19 cellular contexts compared by ENCODE assay signal in the genomic region with DNA sequence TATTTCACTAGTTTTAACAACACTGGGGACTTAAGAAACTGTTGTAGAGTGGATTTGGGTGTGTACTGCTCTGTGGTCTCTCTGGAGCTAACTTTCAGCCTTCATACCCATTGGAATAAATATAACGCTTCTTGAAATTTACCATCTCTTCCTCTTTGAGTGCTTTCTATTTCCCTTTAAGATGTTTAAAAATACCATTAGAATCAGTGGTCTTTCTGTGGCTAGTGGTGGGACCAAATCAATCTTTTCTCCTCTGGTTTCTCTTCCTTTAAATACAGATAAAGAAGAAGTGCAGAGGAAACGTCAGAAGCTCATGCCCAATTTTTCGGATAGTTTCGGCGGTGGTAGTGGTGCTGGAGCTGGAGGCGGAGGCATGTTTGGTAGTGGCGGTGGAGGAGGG.
DNase-seq lines count a peak whose midpoint lies in the region; ATAC-seq and TF ChIP-seq lines count a peak whose summit lies in the region.
"Had no signal": no experiment of that assay in that cellular context is flagged by ENCODE, and none has a peak within 500 bp of the region (broad histone marks: within the 10 kb centered on the region; RNA-seq: fewer than 3 reads in every experiment).

No MANE protein-coding gene starts in this region.

- peaks cover 0 to 4% (median 2%) of the 10 kb centered on the region in 7 donors for H3K9me3 Mint-ChIP-seq in CD14-positive monocyte
- H3K9me3 Mint-ChIP-seq in CD8-positive, alpha-beta T cell, result peaks cover 3% of the 10 kb centered on the region
- H3K9me3 Mint-ChIP-seq in dendritic cell treated with granulocyte-macrophage colony-stimulating factor and Interleukin-4, amounts not matched to agents 40 ng/mL and 50 ng/mL, for 4 days, result no peaks in the 10 kb centered on the region

- no peak for TF ChIP-seq CTCF in CD14-positive monocyte (IDR thresholded peaks at IDR 0.05)
- TF ChIP-seq CTCF in CD8-positive, alpha-beta T cell (IDR thresholded peaks at IDR 0.05), result no peak
- no peak for TF ChIP-seq CTCF in vagina (IDR thresholded peaks at IDR 0.05)

- ATAC-seq in CD8-positive, alpha-beta T cell, result no peak
- ATAC-seq in T-helper 17 cell (no peak), HG02938 (IDR thresholded peaks at IDR 0.05; ENCODE audit: unreplicated experiment) (no peak)
- ATAC-seq: left cardiac atrium, SK-N-SH treated with all-trans-retinoic acid at 6 μM for 48 hours had no signal

- CTCF ChIA-PET in CD8-positive, alpha-beta T cell (lab: Charles Lee), result interaction anchor here (0.9 kb wide), 1 partner anchor 33 kb away, joined by 3 read pairs; no protein-coding TSS in a partner anchor

- POLR2A ChIA-PET in CD8-positive, alpha-beta T cell (lab: Charles Lee), result interaction anchor here (1.2 kb wide), 1 partner anchor 20 kb away, joined by 6 read pairs; no protein-coding TSS in a partner anchor

- no peaks in the 10 kb centered on the region for H3K9me3 ChIP-seq in CD8-positive, alpha-beta T cell (ENCODE audit: low read length)
- no peaks in the 10 kb centered on the region for H3K9me3 ChIP-seq in T-helper 17 cell (ENCODE audit: control insufficient read depth, low read length, poor library complexity, severe bottlenecking)
- no peaks in the 10 kb centered on the region for H3K9me3 ChIP-seq in vagina

- DNase-seq in CD14-positive monocyte (ENCODE audit: low spot score) (no peak), T-helper 17 cell (no peak), H4 (ENCODE audit: low spot score) (no peak), Kasumi-1 (lab: John Stamatoyannopoulos, UW) (no peak), vagina (ENCODE audit: extremely low spot score in 2 of 2) (no peak)
- DNase-seq in CD8-positive, alpha-beta T cell, result no peak
- DNase-seq: activated gamma-delta T cell treated with Interleukin-2 at 50 U/mL for 16 hours; DMS53; foreskin melanocyte; left cardiac atrium; midbrain; NCI-H1417; NCI-H526 treated with DMSO at 0.1 percent for 48 hours; stimulated activated CD8-positive, alpha-beta memory T cell treated with anti-CD3 and anti-CD28 coated beads, Interleukin-4, amount 100 ng/mL, for 48 hours had no signal

- no peak for TF ChIP-seq POLR2A in vagina (IDR thresholded peaks at IDR 0.05)

- no peaks in the 10 kb centered on the region for H3K27me3 Mint-ChIP-seq in CD14-positive monocyte (ENCODE audit: low read depth in 3 of 3)
- H3K27me3 Mint-ChIP-seq in CD8-positive, alpha-beta T cell (ENCODE audit: low read depth), result no peaks in the 10 kb centered on the region
- H3K27me3 Mint-ChIP-seq in T-helper 17 cell, result no peaks in the 10 kb centered on the region
- no peaks in the 10 kb centered on the region for H3K27me3 Mint-ChIP-seq in dendritic cell treated with granulocyte-macrophage colony-stimulating factor and Interleukin-4, amounts not matched to agents 40 ng/mL and 50 ng/mL, for 4 days
- H3K27me3 Mint-ChIP-seq: brain had no signal

- H3K4me1 ChIP-seq in CD8-positive, alpha-beta T cell (ENCODE audit: insufficient read depth, low read length), result peaks cover 71% of the 10 kb centered on the region
- H3K4me1 ChIP-seq in vagina, result peaks cover 3% of the 10 kb centered on the region

- H3K36me3 Mint-ChIP-seq in CD14-positive monocyte (peaks cover 81 to 82% of the 10 kb centered on the region in 2 donors), T-helper 17 cell (ENCODE audit: low read depth) (peaks cover 24% of the 10 kb centered on the region)
- peaks cover 86% of the 10 kb centered on the region for H3K36me3 Mint-ChIP-seq in CD8-positive, alpha-beta T cell
- peaks cover 85% of the 10 kb centered on the region for H3K36me3 Mint-ChIP-seq in dendritic cell treated with granulocyte-macrophage colony-stimulating factor and Interleukin-4, amounts not matched to agents 40 ng/mL and 50 ng/mL, for 4 days (ENCODE audit: low read depth)

- H3K4me1 Mint-ChIP-seq in CD14-positive monocyte (peaks cover 19% of the 10 kb centered on the region), T-helper 17 cell (peaks cover 72% of the 10 kb centered on the region)
- H3K4me1 Mint-ChIP-seq in CD8-positive, alpha-beta T cell (ENCODE audit: low read depth), result peaks cover 83% of the 10 kb centered on the region
- H3K4me1 Mint-ChIP-seq in dendritic cell treated with granulocyte-macrophage colony-stimulating factor and Interleukin-4, amounts not matched to agents 40 ng/mL and 50 ng/mL, for 4 days (ENCODE audit: low read depth), result peaks cover 55% of the 10 kb centered on the region
- H3K4me1 Mint-ChIP-seq: brain had no signal

- no peak overlapping the region for H3K4me3 ChIP-seq in CD8-positive, alpha-beta T cell (ENCODE audit: low read depth, low read length)
- H3K4me3 ChIP-seq in vagina, result no peak overlapping the region
- H3K4me3 ChIP-seq: smooth muscle cell had no signal

- H3K27me3 ChIP-seq in CD8-positive, alpha-beta T cell (ENCODE audit: insufficient read depth, low read length), result no peaks in the 10 kb centered on the region
- no peaks in the 10 kb centered on the region for H3K27me3 ChIP-seq in vagina

- peaks cover 29% of the 10 kb centered on the region for H3K36me3 ChIP-seq in CD8-positive, alpha-beta T cell (ENCODE audit: insufficient read depth, low read length)
- H3K36me3 ChIP-seq in vagina, result peaks cover 3 to 39% of the 10 kb centered on the region in 2 donors

- H3K27ac ChIP-seq in CD8-positive, alpha-beta T cell (ENCODE audit: low read depth, low read length), result no peak overlapping the region
- H3K27ac ChIP-seq in vagina, result no peak overlapping the region

- peak overlapping the region; percentile 1 to 68 for H3K4me3 Mint-ChIP-seq in CD14-positive monocyte
- no peak overlapping the region for H3K4me3 Mint-ChIP-seq in CD8-positive, alpha-beta T cell
- H3K4me3 Mint-ChIP-seq in T-helper 17 cell, result peak overlapping the region; percentile 73
- peak overlapping the region; percentile 26 for H3K4me3 Mint-ChIP-seq in dendritic cell treated with granulocyte-macrophage colony-stimulating factor and Interleukin-4, amounts not matched to agents 40 ng/mL and 50 ng/mL, for 4 days
- H3K4me3 Mint-ChIP-seq: brain had no signal

- intact Hi-C loops in CD14-positive monocyte (cut with micrococcal nuclease) (no loop called here), vagina (cut with DNase I) (no loop called here)
- intact Hi-C loops in CD8-positive, alpha-beta T cell (cut with DNase I, micrococcal nuclease), result loop anchor here in 1 of 2 experiments (2.0 kb wide), 1 partner anchor 14 kb away; no protein-coding TSS in a partner anchor
- intact Hi-C loops in dendritic cell treated with granulocyte-macrophage colony-stimulating factor and Interleukin-4, amounts not matched to agents 40 ng/mL and 50 ng/mL, for 4 days (cut with micrococcal nuclease), result no loop called here

- H3K27ac Mint-ChIP-seq in CD14-positive monocyte, result peak overlapping the region in 3 of 7 donors; percentile 4 to 82 (median 61)
- H3K27ac Mint-ChIP-seq in CD8-positive, alpha-beta T cell, result peak overlapping the region; percentile 5
- H3K27ac Mint-ChIP-seq in T-helper 17 cell, result peak overlapping the region; percentile 90
- peak overlapping the region; percentile 37 for H3K27ac Mint-ChIP-seq in dendritic cell treated with granulocyte-macrophage colony-stimulating factor and Interleukin-4, amounts not matched to agents 40 ng/mL and 50 ng/mL, for 4 days
- H3K27ac Mint-ChIP-seq: brain had no signal
